In genomic region chr3:123333401-123333800, GRCh38 we compare ENCODE assay signal across 29 cellular contexts.
DNase-seq lines count a peak whose midpoint lies in the region; ATAC-seq and TF ChIP-seq lines count a peak whose summit lies in the region.
"Had no signal": no experiment of that assay in that cellular context is flagged by ENCODE, and none has a peak within 500 bp of the region (broad histone marks: within the 10 kb centered on the region; RNA-seq: fewer than 3 reads in every experiment).

No MANE protein-coding gene starts in this region.

- peaks cover 6% of the 10 kb centered on the region for H3K4me1 Mint-ChIP-seq in activated CD4-positive, alpha-beta memory T cell treated with anti-CD3 and anti-CD28 coated beads, Interleukin-2, amount 10 ng/mL, durations not matched to agents 7 days and 5 days

- POLR2A ChIA-PET in activated CD4-positive, alpha-beta memory T cell treated with anti-CD3 and anti-CD28 coated beads, Interleukin-2, amount 10 ng/mL, durations not matched to agents 7 days and 5 days (lab: Charles Lee): no interaction called here

- no peaks in the 10 kb centered on the region for H3K36me3 Mint-ChIP-seq in activated CD4-positive, alpha-beta memory T cell treated with anti-CD3 and anti-CD28 coated beads, Interleukin-2, amount 10 ng/mL, durations not matched to agents 7 days and 5 days (ENCODE audit: low read depth)
- H3K36me3 Mint-ChIP-seq: activated naive CD8-positive, alpha-beta T cell treated with anti-CD3 and anti-CD28 coated beads for 36 hours; CD4-positive, CD25-positive, alpha-beta regulatory T cell; natural killer cell treated with Interleukin-12 subunit alpha and Interleukin-12 subunit beta and Interleukin-15 and Interleukin-18, amount 100 ng/mL, for 72 hours; T-cell had no signal

- H3F3A ChIP-seq in GM23248 (ENCODE audit: insufficient read depth): no peaks in the 10 kb centered on the region

- no peak for TF ChIP-seq POLR2A in spleen (IDR thresholded peaks at IDR 0.05)
- TF ChIP-seq POLR2A in body of pancreas (IDR thresholded peaks at IDR 0.05): no peak

- CTCF ChIA-PET in activated CD4-positive, alpha-beta memory T cell treated with anti-CD3 and anti-CD28 coated beads, Interleukin-2, amount 10 ng/mL, durations not matched to agents 7 days and 5 days (lab: Charles Lee): no interaction called here

- H3K36me3 ChIP-seq in left ventricle myocardium inferior: no peaks in the 10 kb centered on the region
- H3K36me3 ChIP-seq in spleen: no peaks in the 10 kb centered on the region
- H3K36me3 ChIP-seq in body of pancreas (replicated peaks in 1 of 2; ENCODE audit: insufficient read depth in 1 of 2, low read depth in 2 of 2): no peaks in the 10 kb centered on the region
- H3K36me3 ChIP-seq in GM23248 (ENCODE audit: low read depth): no peaks in the 10 kb centered on the region
- H3K36me3 ChIP-seq: transverse colon had no signal

- no peak overlapping the region for H3K4me3 Mint-ChIP-seq in activated CD4-positive, alpha-beta memory T cell treated with anti-CD3 and anti-CD28 coated beads, Interleukin-2, amount 10 ng/mL, durations not matched to agents 7 days and 5 days
- H3K4me3 Mint-ChIP-seq: activated naive CD8-positive, alpha-beta T cell treated with anti-CD3 and anti-CD28 coated beads for 36 hours; activated T-cell treated with anti-CD3 and anti-CD28 coated beads, Interleukin-2, amount 50 U/mL, for 24 hours; CD4-positive, CD25-positive, alpha-beta regulatory T cell; natural killer cell treated with Interleukin-12 subunit alpha and Interleukin-12 subunit beta and Interleukin-15 and Interleukin-18, amount 100 ng/mL, for 72 hours; T-cell had no signal

- H3K4me1 ChIP-seq in left ventricle myocardium inferior: peaks cover 98% of the 10 kb centered on the region
- peaks cover 0 to 44% (median 20%) of the 10 kb centered on the region in 6 donors for H3K4me1 ChIP-seq in spleen
- H3K4me1 ChIP-seq in body of pancreas: peaks cover 34% of the 10 kb centered on the region
- no peaks in the 10 kb centered on the region for H3K4me1 ChIP-seq in GM23248 (ENCODE audit: insufficient read depth)

- H3K79me2 ChIP-seq in GM23248 (ENCODE audit: insufficient read depth): no peaks in the 10 kb centered on the region
- H3K79me2 ChIP-seq: hepatocyte had no signal

- H3K4me3 ChIP-seq in left ventricle myocardium inferior (peak overlapping the region; percentile 57), spleen (no peak overlapping the region), body of pancreas (no peak overlapping the region), GM23248 (no peak overlapping the region)
- H3K4me3 ChIP-seq: hepatocyte, smooth muscle cell, transverse colon had no signal

- no peak overlapping the region for H2AFZ ChIP-seq in GM23248
- H2AFZ ChIP-seq: hepatocyte had no signal

- DNase-seq in Right ventricle myocardium superior (peak; percentile 41), left cardiac atrium (no peak), left ventricle myocardium inferior (peak; percentile 14), spleen (peak; percentile 64), body of pancreas (no peak), GM23248 (no peak), foreskin melanocyte (no peak)
- no peak for DNase-seq in activated CD4-positive, alpha-beta memory T cell treated with anti-CD3 and anti-CD28 coated beads, Interleukin-2, amount 10 ng/mL, durations not matched to agents 7 days and 5 days
- DNase-seq: 8988T; activated CD4-positive, alpha-beta T cell treated with anti-CD3 and anti-CD28 coated beads for 48 hours; activated effector memory CD4-positive, alpha-beta T cell treated with anti-CD3 and anti-CD28 coated beads, Interleukin-2, amount 50 U/mL, for 16 hours; activated naive CD8-positive, alpha-beta T cell treated with anti-CD3 and anti-CD28 coated beads for 36 hours; activated T-cell treated with anti-CD3 and anti-CD28 coated beads, Interleukin-2, amount 50 U/mL, for 24 hours; anterior cingulate cortex; CD4-positive, CD25-positive, alpha-beta regulatory T cell; DMS79 treated with DMSO at 0.1 percent for 48 hours; GOT3; IMR-90; NCI-H1694; NCI-H446; NCI-H774; retina; stimulated activated CD4-positive, alpha-beta T cell treated with anti-CD3 and anti-CD28 coated beads, Interleukin-1b, Interleukin-23, amount 100 ng/mL, for 48 hours; stimulated activated naive CD8-positive, alpha-beta T cell treated with anti-CD3 and anti-CD28 coated beads, Interleukin-15, Interleukin-2, amounts not matched to agents 100 U/mL and 50 U/mL, for 24 hours; T-cell; transverse colon had no signal

- no peaks in the 10 kb centered on the region for H4K20me1 ChIP-seq in GM23248 (ENCODE audit: insufficient read depth)

- no peaks in the 10 kb centered on the region for H3K9me3 ChIP-seq in left ventricle myocardium inferior (replicated peaks)
- H3K9me3 ChIP-seq in spleen: no peaks in the 10 kb centered on the region
- no peaks in the 10 kb centered on the region for H3K9me3 ChIP-seq in body of pancreas
- H3K9me3 ChIP-seq in GM23248 (ENCODE audit: low read depth): no peaks in the 10 kb centered on the region
- H3K9me3 ChIP-seq: transverse colon had no signal

- H3K9ac ChIP-seq in GM23248: no peak overlapping the region

- no peaks in the 10 kb centered on the region for H3K9me2 ChIP-seq in GM23248 (ENCODE audit: insufficient read depth)

- intact Hi-C loops in Right ventricle myocardium superior (cut with DNase I) (loop anchor here (5.0 to 10.0 kb wide), 2 partner anchors 71 to 114 kb away; partner anchors contain the start of gene ADCY5), left cardiac atrium (cut with DNase I) (loop anchor here (5.0 kb wide), 2 partner anchors 114 to 154 kb away; partner anchors contain the start of gene ADCY5 (in 1 of the 2)), left ventricle myocardium inferior (cut with micrococcal nuclease) (no loop called here), spleen (cut with DNase I; ENCODE audit: low total_unique reads) (no loop called here), body of pancreas (cut with DNase I) (no loop called here)

- WGBS in spleen, 5 donors: 75 to 93% (median 85%) methylated on average over 5 to 10 of the region's 10 CpGs
- WGBS in body of pancreas, 2 donors: 92 to 93% methylated on average over 3 to 10 of the region's 10 CpGs
- WGBS in GM23248 (ENCODE audit: low coverage in 1 of 2, low lambda C conversion rate in 2 of 2, missing lambda C conversion rate in 2 of 2), 2 experiments: 65 to 69% methylated on average over 9 to 10 of the region's 10 CpGs

- TF ChIP-seq CTCF in left ventricle myocardium inferior (IDR thresholded peaks at IDR 0.05; ENCODE audit: borderline replicate concordance) (no peak), spleen (IDR thresholded peaks at IDR 0.05 in 8 of 11, conservative IDR thresholded peaks at IDR 0.05 in 3 of 11) (no peak), body of pancreas (IDR thresholded peaks at IDR 0.05) (no peak)

- no peaks in the 10 kb centered on the region for H3K27me3 Mint-ChIP-seq in activated CD4-positive, alpha-beta memory T cell treated with anti-CD3 and anti-CD28 coated beads, Interleukin-2, amount 10 ng/mL, durations not matched to agents 7 days and 5 days
- H3K27me3 Mint-ChIP-seq: activated naive CD8-positive, alpha-beta T cell treated with anti-CD3 and anti-CD28 coated beads for 36 hours; natural killer cell treated with Interleukin-12 subunit alpha and Interleukin-12 subunit beta and Interleukin-15 and Interleukin-18, amount 100 ng/mL, for 72 hours; T-cell had no signal

- no peak for ATAC-seq in Right ventricle myocardium superior (ENCODE audit: poor library complexity)
- no peak for ATAC-seq in left cardiac atrium
- no peak for ATAC-seq in body of pancreas
- ATAC-seq: natural killer cell treated with Interleukin-12 subunit alpha and Interleukin-12 subunit beta and Interleukin-15 and Interleukin-18, amount 100 ng/mL, for 72 hours; stimulated activated naive CD8-positive, alpha-beta T cell treated with anti-CD3 and anti-CD28 coated beads, Interleukin-15, Interleukin-2, amounts not matched to agents 100 U/mL and 50 U/mL, for 24 hours; T-cell had no signal

- no peak overlapping the region for H3K27ac Mint-ChIP-seq in activated CD4-positive, alpha-beta memory T cell treated with anti-CD3 and anti-CD28 coated beads, Interleukin-2, amount 10 ng/mL, durations not matched to agents 7 days and 5 days
- H3K27ac Mint-ChIP-seq: activated naive CD8-positive, alpha-beta T cell treated with anti-CD3 and anti-CD28 coated beads for 36 hours; activated T-cell treated with anti-CD3 and anti-CD28 coated beads, Interleukin-2, amount 50 U/mL, for 24 hours; CD4-positive, CD25-positive, alpha-beta regulatory T cell; natural killer cell treated with Interleukin-12 subunit alpha and Interleukin-12 subunit beta and Interleukin-15 and Interleukin-18, amount 100 ng/mL, for 72 hours; T-cell had no signal

- H3K27ac ChIP-seq in left ventricle myocardium inferior (replicated peaks) (peak overlapping the region; percentile 87), spleen (peak overlapping the region in 1 of 8 donors; percentile 15), body of pancreas (no peak overlapping the region), GM23248 (no peak overlapping the region)
- H3K27ac ChIP-seq: hepatocyte had no signal

- no peaks in the 10 kb centered on the region for H3K9me3 Mint-ChIP-seq in activated CD4-positive, alpha-beta memory T cell treated with anti-CD3 and anti-CD28 coated beads, Interleukin-2, amount 10 ng/mL, durations not matched to agents 7 days and 5 days
- H3K9me3 Mint-ChIP-seq: activated naive CD8-positive, alpha-beta T cell treated with anti-CD3 and anti-CD28 coated beads for 36 hours; activated T-cell treated with anti-CD3 and anti-CD28 coated beads, Interleukin-2, amount 50 U/mL, for 24 hours; CD4-positive, CD25-positive, alpha-beta regulatory T cell; natural killer cell treated with Interleukin-12 subunit alpha and Interleukin-12 subunit beta and Interleukin-15 and Interleukin-18, amount 100 ng/mL, for 72 hours; T-cell had no signal

- no peak overlapping the region for H3K4me2 ChIP-seq in GM23248 (ENCODE audit: unreplicated experiment)
- H3K4me2 ChIP-seq: hepatocyte, smooth muscle cell had no signal

- H3K27me3 ChIP-seq in left ventricle myocardium inferior (ENCODE audit: low read depth) (peaks cover 4% of the 10 kb centered on the region), spleen (replicated peaks in 1 of 7) (peaks cover 0 to 4% (median 0%) of the 10 kb centered on the region in 7 donors), body of pancreas (no peaks in the 10 kb centered on the region), GM23248 (replicated peaks; ENCODE audit: insufficient read depth) (0 out of 2 replicates have a peak, but pooled peaks cover 11% of the 10 kb centered on the region)
- H3K27me3 ChIP-seq: hepatocyte, transverse colon had no signal

- in situ Hi-C loops in GM23248 (cut with MboI): loop anchor here (10.0 kb wide), 1 partner anchor 151 kb away; no protein-coding TSS in a partner anchor

Comparison
In these comparisons a context has a peak if more than half of its experiments do, and no peak if none do; other contexts are left out.
1. DNase-seq: peak in Right ventricle myocardium superior (single experiment), left ventricle myocardium inferior (single experiment) and spleen (single experiment); none in left cardiac atrium (single experiment), activated CD4-positive, alpha-beta memory T cell treated with anti-CD3 and anti-CD28 coated beads, Interleukin-2, amount 10 ng/mL, durations not matched to agents 7 days and 5 days (single experiment), body of pancreas (0 of 4), GM23248 (single experiment) and foreskin melanocyte (single experiment).
2. intact Hi-C loops: an anchor here in Right ventricle myocardium superior (5.0 to 10.0 kb wide) and left cardiac atrium (5.0 kb wide); none called in left ventricle myocardium inferior, spleen and body of pancreas.